In the genomic region with DNA sequence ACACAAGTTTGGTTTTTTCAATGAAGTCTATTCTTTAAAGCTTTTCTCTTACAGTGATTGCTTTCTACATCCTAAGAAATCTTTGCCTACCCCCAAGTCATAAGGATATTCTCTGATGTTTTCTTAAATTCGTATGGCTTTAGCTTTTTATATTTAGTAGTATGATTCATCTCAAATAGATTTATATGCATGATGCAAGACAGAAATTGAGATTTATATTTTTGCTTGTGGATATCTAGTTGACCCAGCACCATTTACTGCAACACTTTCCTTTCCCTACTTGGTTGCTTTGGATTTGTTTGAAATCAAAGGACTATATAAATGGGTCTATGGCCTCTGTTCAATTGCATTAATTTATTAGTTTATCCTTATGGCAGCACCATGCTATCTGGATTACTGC, we compare ENCODE assay signal across 15 cellular contexts.
"Had no signal": no experiment of that assay in that cellular context is flagged by ENCODE, and none has a peak within 500 bp of the region (broad histone marks: within the 10 kb centered on the region; RNA-seq: fewer than 3 reads in every experiment).

No MANE protein-coding gene starts in this region.

- H3K36me3 ChIP-seq: esophagus squamous epithelium had no signal

- H3K27ac ChIP-seq: esophagus squamous epithelium, gastrocnemius medialis had no signal

- H3K4me1 ChIP-seq: esophagus squamous epithelium had no signal

- H3K27ac Mint-ChIP-seq: immature natural killer cell; naive thymus-derived CD4-positive, alpha-beta T cell; nephron progenitor cell; type B pancreatic cell had no signal

- H3K4me1 Mint-ChIP-seq: central memory CD8-positive, alpha-beta T cell; immature natural killer cell; naive thymus-derived CD4-positive, alpha-beta T cell; nephron progenitor cell had no signal

- H3K4me3 ChIP-seq: esophagus squamous epithelium, gastrocnemius medialis had no signal

- H3K9me3 Mint-ChIP-seq: central memory CD8-positive, alpha-beta T cell; naive thymus-derived CD4-positive, alpha-beta T cell; nephron progenitor cell; type B pancreatic cell had no signal

- H3K27me3 ChIP-seq: esophagus squamous epithelium, gastrocnemius medialis had no signal

- H3K9me3 ChIP-seq: esophagus squamous epithelium, gastrocnemius medialis had no signal

- DNase-seq: dermis blood vessel endothelial cell; esophagus squamous epithelium; gastrocnemius medialis; immature natural killer cell; kidney; left cardiac atrium; left ventricle myocardium superior; naive thymus-derived CD4-positive, alpha-beta T cell; nephron progenitor cell; posterior cingulate gyrus; small intestine; stimulated activated CD4-positive, alpha-beta T cell treated with anti-CD3 and anti-CD28 coated beads, Interleukin-12 subunit alpha, Interleukin-12 subunit beta, amount 100 ng/mL, for 4 hours; stimulated activated naive CD4-positive, alpha-beta T cell treated with Interleukin-2 at 50 U/mL for 16 hours had no signal

- H3K4me3 Mint-ChIP-seq: central memory CD8-positive, alpha-beta T cell; immature natural killer cell; naive thymus-derived CD4-positive, alpha-beta T cell; nephron progenitor cell; type B pancreatic cell had no signal

- H3K27me3 Mint-ChIP-seq: central memory CD8-positive, alpha-beta T cell; naive thymus-derived CD4-positive, alpha-beta T cell; type B pancreatic cell had no signal
